1 cellular context compared by ENCODE assay signal in the genomic region with DNA sequence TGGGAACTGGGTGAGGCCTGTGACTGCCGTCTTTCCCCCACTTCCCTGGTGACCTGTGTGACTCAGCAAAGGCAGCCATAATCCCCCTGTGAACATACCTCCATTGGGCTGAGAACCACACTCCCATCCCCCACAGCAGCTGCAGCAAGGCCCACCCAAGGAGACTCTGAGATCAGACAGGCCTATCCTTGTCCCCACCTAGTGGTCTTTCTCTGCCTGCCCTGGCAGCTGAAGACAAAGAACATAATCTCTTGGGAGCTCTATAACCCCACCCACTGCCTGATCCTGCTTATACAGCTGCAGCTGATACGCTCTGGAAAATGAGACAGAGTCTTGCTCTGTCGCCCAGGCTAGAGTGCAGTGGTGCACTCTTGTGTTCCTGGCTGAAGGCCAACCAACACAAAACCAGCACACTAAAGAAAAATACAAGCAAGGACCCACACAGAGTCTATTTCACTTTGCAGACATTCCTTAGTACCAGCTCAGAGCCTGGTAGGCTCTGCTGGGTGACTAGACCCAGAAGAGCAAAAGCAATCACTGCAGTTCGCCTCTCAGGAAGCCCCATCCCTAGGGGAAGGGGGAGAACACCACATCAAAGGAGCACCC.
A peak's percentile ranks its signal among the peaks of the same experiment; 100 is the strongest.
TF ChIP-seq lines count a peak whose summit lies in the region.

No MANE protein-coding gene starts in this region.

TF ChIP-seq in HEK293, 187 proteins besides CTCF, POLR2A, EP300 and RAD21 (continued from another document and continues in another):
- TF ChIP-seq, protein P1, sequence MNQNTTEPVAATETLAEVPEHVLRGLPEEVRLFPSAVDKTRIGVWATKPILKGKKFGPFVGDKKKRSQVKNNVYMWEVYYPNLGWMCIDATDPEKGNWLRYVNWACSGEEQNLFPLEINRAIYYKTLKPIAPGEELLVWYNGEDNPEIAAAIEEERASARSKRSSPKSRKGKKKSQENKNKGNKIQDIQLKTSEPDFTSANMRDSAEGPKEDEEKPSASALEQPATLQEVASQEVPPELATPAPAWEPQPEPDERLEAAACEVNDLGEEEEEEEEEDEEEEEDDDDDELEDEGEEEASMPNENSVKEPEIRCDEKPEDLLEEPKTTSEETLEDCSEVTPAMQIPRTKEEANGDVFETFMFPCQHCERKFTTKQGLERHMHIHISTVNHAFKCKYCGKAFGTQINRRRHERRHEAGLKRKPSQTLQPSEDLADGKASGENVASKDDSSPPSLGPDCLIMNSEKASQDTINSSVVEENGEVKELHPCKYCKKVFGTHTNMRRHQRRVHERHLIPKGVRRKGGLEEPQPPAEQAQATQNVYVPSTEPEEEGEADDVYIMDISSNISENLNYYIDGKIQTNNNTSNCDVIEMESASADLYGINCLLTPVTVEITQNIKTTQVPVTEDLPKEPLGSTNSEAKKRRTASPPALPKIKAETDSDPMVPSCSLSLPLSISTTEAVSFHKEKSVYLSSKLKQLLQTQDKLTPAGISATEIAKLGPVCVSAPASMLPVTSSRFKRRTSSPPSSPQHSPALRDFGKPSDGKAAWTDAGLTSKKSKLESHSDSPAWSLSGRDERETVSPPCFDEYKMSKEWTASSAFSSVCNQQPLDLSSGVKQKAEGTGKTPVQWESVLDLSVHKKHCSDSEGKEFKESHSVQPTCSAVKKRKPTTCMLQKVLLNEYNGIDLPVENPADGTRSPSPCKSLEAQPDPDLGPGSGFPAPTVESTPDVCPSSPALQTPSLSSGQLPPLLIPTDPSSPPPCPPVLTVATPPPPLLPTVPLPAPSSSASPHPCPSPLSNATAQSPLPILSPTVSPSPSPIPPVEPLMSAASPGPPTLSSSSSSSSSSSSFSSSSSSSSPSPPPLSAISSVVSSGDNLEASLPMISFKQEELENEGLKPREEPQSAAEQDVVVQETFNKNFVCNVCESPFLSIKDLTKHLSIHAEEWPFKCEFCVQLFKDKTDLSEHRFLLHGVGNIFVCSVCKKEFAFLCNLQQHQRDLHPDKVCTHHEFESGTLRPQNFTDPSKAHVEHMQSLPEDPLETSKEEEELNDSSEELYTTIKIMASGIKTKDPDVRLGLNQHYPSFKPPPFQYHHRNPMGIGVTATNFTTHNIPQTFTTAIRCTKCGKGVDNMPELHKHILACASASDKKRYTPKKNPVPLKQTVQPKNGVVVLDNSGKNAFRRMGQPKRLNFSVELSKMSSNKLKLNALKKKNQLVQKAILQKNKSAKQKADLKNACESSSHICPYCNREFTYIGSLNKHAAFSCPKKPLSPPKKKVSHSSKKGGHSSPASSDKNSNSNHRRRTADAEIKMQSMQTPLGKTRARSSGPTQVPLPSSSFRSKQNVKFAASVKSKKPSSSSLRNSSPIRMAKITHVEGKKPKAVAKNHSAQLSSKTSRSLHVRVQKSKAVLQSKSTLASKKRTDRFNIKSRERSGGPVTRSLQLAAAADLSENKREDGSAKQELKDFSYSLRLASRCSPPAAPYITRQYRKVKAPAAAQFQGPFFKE (tag by site-specific recombination; IDR thresholded peaks at IDR 0.05; ENCODE audit: borderline replicate concordance) = no peak
- TF ChIP-seq ZNF555 (tag by site-specific recombination; conservative IDR thresholded peaks at IDR 0.05) (no peak), ZNF776 (tag by site-specific recombination; IDR thresholded peaks at IDR 0.05; ENCODE audit: borderline replicate concordance) (no peak), HOXA7 (CRISPR knock-in tag; IDR thresholded peaks at IDR 0.05; ENCODE audit: borderline replicate concordance) (no peak), ZNF223 (tag by site-specific recombination; IDR thresholded peaks at IDR 0.05) (no peak), ZNF214 (tag by site-specific recombination; IDR thresholded peaks at IDR 0.05; ENCODE audit: borderline replicate concordance) (no peak), ZNF221 (tag by site-specific recombination; IDR thresholded peaks at IDR 0.05; ENCODE audit: borderline replicate concordance) (no peak), ZBTB8A (tag by site-specific recombination; IDR thresholded peaks at IDR 0.05) (peak; percentile 67), ZBTB1 (tag by site-specific recombination; IDR thresholded peaks at IDR 0.05) (no peak), ZNF843 (tag by site-specific recombination; IDR thresholded peaks at IDR 0.05) (0 out of 2 replicates have a peak, but pooled peaks have one; percentile 14), ZNF311 (tag by site-specific recombination; IDR thresholded peaks at IDR 0.05; ENCODE audit: borderline replicate concordance) (no peak), ZNF747 (tag by site-specific recombination; IDR thresholded peaks at IDR 0.05) (no peak), YY2 (tag by site-specific recombination; IDR thresholded peaks at IDR 0.05) (peak; percentile 80), ZNF660 (tag by site-specific recombination; IDR thresholded peaks at IDR 0.05) (no peak), HOXC10 (CRISPR knock-in tag; IDR thresholded peaks at IDR 0.05) (no peak), ZFP69B (tag by site-specific recombination; IDR thresholded peaks at IDR 0.05) (no peak), ZNF654 (tag by site-specific recombination; IDR thresholded peaks at IDR 0.05; ENCODE audit: low read depth) (peak; percentile 36), MZF1 (tag by site-specific recombination; IDR thresholded peaks at IDR 0.05; ENCODE audit: borderline replicate concordance) (peak; percentile 39; the same call in 1 of the 2 replicates), ZNF785 (tag by site-specific recombination; IDR thresholded peaks at IDR 0.05) (no peak), SP2 (tag by site-specific recombination; IDR thresholded peaks at IDR 0.05) (no peak), ZBTB17 (tag by site-specific recombination; IDR thresholded peaks at IDR 0.05) (peak; percentile 59; the same call in 1 of the 2 replicates), ZNF521 (tag by site-specific recombination; IDR thresholded peaks at IDR 0.05) (no peak), ZIC2 (tag by site-specific recombination; IDR thresholded peaks at IDR 0.05) (peak; percentile 69), ZNF10 (tag by site-specific recombination; IDR thresholded peaks at IDR 0.05) (no peak; the same call in 1 of the 2 replicates), SETDB1 (IDR thresholded peaks at IDR 0.05; ENCODE audit: insufficient read length, low read length) (peak; percentile 63), ZNF121 (tag by site-specific recombination; IDR thresholded peaks at IDR 0.05) (no peak), ZNF585B (tag by site-specific recombination; IDR thresholded peaks at IDR 0.05) (no peak), ZNF335 (tag by site-specific recombination; conservative IDR thresholded peaks at IDR 0.05) (peak; percentile 39; the same call in 1 of the 2 replicates), ZNF274 (IDR thresholded peaks at IDR 0.05; ENCODE audit: low read length) (no peak), ZNF274 (tag by site-specific recombination; IDR thresholded peaks at IDR 0.05; ENCODE audit: borderline replicate concordance) (no peak), ZEB2 (tag by site-specific recombination; IDR thresholded peaks at IDR 0.05) (0 out of 2 replicates have a peak, but pooled peaks have one; percentile 17), YY1 (tag by site-specific recombination; IDR thresholded peaks at IDR 0.05) (peak; percentile 63), OVOL3 (tag by site-specific recombination; IDR thresholded peaks at IDR 0.05) (no peak)
- TF ChIP-seq, protein P2, sequence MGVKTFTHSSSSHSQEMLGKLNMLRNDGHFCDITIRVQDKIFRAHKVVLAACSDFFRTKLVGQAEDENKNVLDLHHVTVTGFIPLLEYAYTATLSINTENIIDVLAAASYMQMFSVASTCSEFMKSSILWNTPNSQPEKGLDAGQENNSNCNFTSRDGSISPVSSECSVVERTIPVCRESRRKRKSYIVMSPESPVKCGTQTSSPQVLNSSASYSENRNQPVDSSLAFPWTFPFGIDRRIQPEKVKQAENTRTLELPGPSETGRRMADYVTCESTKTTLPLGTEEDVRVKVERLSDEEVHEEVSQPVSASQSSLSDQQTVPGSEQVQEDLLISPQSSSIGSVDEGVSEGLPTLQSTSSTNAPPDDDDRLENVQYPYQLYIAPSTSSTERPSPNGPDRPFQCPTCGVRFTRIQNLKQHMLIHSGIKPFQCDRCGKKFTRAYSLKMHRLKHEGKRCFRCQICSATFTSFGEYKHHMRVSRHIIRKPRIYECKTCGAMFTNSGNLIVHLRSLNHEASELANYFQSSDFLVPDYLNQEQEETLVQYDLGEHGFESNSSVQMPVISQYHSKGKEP (tag by site-specific recombination; IDR thresholded peaks at IDR 0.05) = peak; percentile 24; the same call in 1 of the 2 replicates
- TF ChIP-seq, protein P3, sequence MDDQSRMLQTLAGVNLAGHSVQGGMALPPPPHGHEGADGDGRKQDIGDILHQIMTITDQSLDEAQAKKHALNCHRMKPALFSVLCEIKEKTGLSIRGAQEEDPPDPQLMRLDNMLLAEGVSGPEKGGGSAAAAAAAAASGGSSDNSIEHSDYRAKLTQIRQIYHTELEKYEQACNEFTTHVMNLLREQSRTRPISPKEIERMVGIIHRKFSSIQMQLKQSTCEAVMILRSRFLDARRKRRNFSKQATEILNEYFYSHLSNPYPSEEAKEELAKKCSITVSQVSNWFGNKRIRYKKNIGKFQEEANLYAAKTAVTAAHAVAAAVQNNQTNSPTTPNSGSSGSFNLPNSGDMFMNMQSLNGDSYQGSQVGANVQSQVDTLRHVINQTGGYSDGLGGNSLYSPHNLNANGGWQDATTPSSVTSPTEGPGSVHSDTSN (CRISPR knock-in tag; IDR thresholded peaks at IDR 0.05) = no peak
- TF ChIP-seq, protein P4, sequence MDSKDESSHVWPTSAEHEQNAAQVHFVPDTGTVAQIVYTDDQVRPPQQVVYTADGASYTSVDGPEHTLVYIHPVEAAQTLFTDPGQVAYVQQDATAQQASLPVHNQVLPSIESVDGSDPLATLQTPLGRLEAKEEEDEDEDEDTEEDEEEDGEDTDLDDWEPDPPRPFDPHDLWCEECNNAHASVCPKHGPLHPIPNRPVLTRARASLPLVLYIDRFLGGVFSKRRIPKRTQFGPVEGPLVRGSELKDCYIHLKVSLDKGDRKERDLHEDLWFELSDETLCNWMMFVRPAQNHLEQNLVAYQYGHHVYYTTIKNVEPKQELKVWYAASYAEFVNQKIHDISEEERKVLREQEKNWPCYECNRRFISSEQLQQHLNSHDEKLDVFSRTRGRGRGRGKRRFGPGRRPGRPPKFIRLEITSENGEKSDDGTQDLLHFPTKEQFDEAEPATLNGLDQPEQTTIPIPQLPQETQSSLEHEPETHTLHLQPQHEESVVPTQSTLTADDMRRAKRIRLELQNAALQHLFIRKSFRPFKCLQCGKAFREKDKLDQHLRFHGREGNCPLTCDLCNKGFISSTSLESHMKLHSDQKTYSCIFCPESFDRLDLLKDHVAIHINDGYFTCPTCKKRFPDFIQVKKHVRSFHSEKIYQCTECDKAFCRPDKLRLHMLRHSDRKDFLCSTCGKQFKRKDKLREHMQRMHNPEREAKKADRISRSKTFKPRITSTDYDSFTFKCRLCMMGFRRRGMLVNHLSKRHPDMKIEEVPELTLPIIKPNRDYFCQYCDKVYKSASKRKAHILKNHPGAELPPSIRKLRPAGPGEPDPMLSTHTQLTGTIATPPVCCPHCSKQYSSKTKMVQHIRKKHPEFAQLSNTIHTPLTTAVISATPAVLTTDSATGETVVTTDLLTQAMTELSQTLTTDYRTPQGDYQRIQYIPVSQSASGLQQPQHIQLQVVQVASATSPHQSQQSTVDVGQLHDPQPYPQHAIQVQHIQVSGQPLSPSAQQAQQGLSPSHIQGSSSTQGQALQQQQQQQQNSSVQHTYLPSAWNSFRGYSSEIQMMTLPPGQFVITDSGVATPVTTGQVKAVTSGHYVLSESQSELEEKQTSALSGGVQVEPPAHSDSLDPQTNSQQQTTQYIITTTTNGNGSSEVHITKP (tag by site-specific recombination; IDR thresholded peaks at IDR 0.05) = peak; percentile 36; the same call in 1 of the 2 replicates
- TF ChIP-seq, protein P5, sequence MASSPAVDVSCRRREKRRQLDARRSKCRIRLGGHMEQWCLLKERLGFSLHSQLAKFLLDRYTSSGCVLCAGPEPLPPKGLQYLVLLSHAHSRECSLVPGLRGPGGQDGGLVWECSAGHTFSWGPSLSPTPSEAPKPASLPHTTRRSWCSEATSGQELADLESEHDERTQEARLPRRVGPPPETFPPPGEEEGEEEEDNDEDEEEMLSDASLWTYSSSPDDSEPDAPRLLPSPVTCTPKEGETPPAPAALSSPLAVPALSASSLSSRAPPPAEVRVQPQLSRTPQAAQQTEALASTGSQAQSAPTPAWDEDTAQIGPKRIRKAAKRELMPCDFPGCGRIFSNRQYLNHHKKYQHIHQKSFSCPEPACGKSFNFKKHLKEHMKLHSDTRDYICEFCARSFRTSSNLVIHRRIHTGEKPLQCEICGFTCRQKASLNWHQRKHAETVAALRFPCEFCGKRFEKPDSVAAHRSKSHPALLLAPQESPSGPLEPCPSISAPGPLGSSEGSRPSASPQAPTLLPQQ (tag by site-specific recombination; IDR thresholded peaks at IDR 0.05) = 0 out of 2 replicates have a peak, but pooled peaks have one; percentile 41
- TF ChIP-seq, protein P6, sequence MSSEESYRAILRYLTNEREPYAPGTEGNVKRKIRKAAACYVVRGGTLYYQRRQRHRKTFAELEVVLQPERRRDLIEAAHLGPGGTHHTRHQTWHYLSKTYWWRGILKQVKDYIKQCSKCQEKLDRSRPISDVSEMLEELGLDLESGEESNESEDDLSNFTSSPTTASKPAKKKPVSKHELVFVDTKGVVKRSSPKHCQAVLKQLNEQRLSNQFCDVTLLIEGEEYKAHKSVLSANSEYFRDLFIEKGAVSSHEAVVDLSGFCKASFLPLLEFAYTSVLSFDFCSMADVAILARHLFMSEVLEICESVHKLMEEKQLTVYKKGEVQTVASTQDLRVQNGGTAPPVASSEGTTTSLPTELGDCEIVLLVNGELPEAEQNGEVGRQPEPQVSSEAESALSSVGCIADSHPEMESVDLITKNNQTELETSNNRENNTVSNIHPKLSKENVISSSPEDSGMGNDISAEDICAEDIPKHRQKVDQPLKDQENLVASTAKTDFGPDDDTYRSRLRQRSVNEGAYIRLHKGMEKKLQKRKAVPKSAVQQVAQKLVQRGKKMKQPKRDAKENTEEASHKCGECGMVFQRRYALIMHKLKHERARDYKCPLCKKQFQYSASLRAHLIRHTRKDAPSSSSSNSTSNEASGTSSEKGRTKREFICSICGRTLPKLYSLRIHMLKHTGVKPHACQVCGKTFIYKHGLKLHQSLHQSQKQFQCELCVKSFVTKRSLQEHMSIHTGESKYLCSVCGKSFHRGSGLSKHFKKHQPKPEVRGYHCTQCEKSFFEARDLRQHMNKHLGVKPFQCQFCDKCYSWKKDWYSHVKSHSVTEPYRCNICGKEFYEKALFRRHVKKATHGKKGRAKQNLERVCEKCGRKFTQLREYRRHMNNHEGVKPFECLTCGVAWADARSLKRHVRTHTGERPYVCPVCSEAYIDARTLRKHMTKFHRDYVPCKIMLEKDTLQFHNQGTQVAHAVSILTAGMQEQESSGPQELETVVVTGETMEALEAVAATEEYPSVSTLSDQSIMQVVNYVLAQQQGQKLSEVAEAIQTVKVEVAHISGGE (tag by site-specific recombination; conservative IDR thresholded peaks at IDR 0.05; ENCODE audit: low read depth) = no peak
- TF ChIP-seq, protein P7, sequence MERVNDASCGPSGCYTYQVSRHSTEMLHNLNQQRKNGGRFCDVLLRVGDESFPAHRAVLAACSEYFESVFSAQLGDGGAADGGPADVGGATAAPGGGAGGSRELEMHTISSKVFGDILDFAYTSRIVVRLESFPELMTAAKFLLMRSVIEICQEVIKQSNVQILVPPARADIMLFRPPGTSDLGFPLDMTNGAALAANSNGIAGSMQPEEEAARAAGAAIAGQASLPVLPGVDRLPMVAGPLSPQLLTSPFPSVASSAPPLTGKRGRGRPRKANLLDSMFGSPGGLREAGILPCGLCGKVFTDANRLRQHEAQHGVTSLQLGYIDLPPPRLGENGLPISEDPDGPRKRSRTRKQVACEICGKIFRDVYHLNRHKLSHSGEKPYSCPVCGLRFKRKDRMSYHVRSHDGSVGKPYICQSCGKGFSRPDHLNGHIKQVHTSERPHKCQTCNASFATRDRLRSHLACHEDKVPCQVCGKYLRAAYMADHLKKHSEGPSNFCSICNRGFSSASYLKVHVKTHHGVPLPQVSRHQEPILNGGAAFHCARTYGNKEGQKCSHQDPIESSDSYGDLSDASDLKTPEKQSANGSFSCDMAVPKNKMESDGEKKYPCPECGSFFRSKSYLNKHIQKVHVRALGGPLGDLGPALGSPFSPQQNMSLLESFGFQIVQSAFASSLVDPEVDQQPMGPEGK (tag by site-specific recombination; IDR thresholded peaks at IDR 0.05) = 0 out of 2 replicates have a peak, but pooled peaks have one; percentile 18
